In genomic region chr19:48624067-48624594, GRCh38 we compare ENCODE assay signal across 1 cellular context.
TF ChIP-seq lines count a peak whose summit lies in the region.

No MANE protein-coding gene starts in this region.

TF ChIP-seq in WTC11, 78 proteins besides CTCF, POLR2A, EP300 and RAD21 (continued from another document and continues in another):
- no peak for TF ChIP-seq ATF3 (CRISPR knock-in tag; conservative IDR thresholded peaks at IDR 0.05)
- no peak for TF ChIP-seq MLX (CRISPR knock-in tag; IDR thresholded peaks at IDR 0.05)
- TF ChIP-seq ZNF532 (CRISPR knock-in tag; IDR thresholded peaks at IDR 0.05; ENCODE audit: borderline replicate concordance) = 0 out of 2 replicates have a peak, but pooled peaks have one; percentile 56
- TF ChIP-seq NFATC4 (CRISPR knock-in tag; IDR thresholded peaks at IDR 0.05) = no peak
- TF ChIP-seq ZNF138 (CRISPR knock-in tag; conservative IDR thresholded peaks at IDR 0.05) = no peak
- TF ChIP-seq NR2C2 (CRISPR knock-in tag; IDR thresholded peaks at IDR 0.05) = no peak
- TF ChIP-seq SMAD4 (CRISPR knock-in tag; IDR thresholded peaks at IDR 0.05) = no peak
- TF ChIP-seq AFF4 (CRISPR knock-in tag; IDR thresholded peaks at IDR 0.05; ENCODE audit: borderline replicate concordance) = no peak
- 0 out of 2 replicates have a peak, but pooled peaks have one; percentile 11 for TF ChIP-seq TEAD1 (CRISPR knock-in tag; IDR thresholded peaks at IDR 0.05)
- TF ChIP-seq STAT6 (CRISPR knock-in tag; conservative IDR thresholded peaks at IDR 0.05; ENCODE audit: low read depth) = no peak
- no peak for TF ChIP-seq NFE2L1 (CRISPR knock-in tag; IDR thresholded peaks at IDR 0.05)
- TF ChIP-seq FOXJ3 (CRISPR knock-in tag; IDR thresholded peaks at IDR 0.05; ENCODE audit: borderline replicate concordance) = no peak
- no peak for TF ChIP-seq ZNF317 (CRISPR knock-in tag; IDR thresholded peaks at IDR 0.05; ENCODE audit: borderline replicate concordance, low read depth)
- peak; percentile 85 for TF ChIP-seq PRDM15 (CRISPR knock-in tag; IDR thresholded peaks at IDR 0.05)
- TF ChIP-seq AR (CRISPR knock-in tag; IDR thresholded peaks at IDR 0.05) = no peak
- TF ChIP-seq IRF2 (CRISPR knock-in tag; IDR thresholded peaks at IDR 0.05; ENCODE audit: borderline replicate concordance, low read depth) = no peak
- TF ChIP-seq ZNF232 (CRISPR knock-in tag; IDR thresholded peaks at IDR 0.05) = peak; percentile 69; the same call in 1 of the 2 replicates
- TF ChIP-seq ZNF396 (CRISPR knock-in tag; IDR thresholded peaks at IDR 0.05; ENCODE audit: borderline replicate concordance) = no peak
- TF ChIP-seq ZNF281 (CRISPR knock-in tag; IDR thresholded peaks at IDR 0.05) = no peak
- peak; percentile 34; the same call in 1 of the 2 replicates for TF ChIP-seq USF1 (CRISPR knock-in tag; IDR thresholded peaks at IDR 0.05)
- TF ChIP-seq ZNF416 (CRISPR knock-in tag; IDR thresholded peaks at IDR 0.05) = no peak
- TF ChIP-seq TP53 (CRISPR knock-in tag; IDR thresholded peaks at IDR 0.05) = no peak
- TF ChIP-seq ZNF423 (CRISPR knock-in tag; IDR thresholded peaks at IDR 0.05) = no peak
- 0 out of 2 replicates have a peak, but pooled peaks have one; percentile 17 for TF ChIP-seq CREM (CRISPR knock-in tag; IDR thresholded peaks at IDR 0.05)
- TF ChIP-seq PRRX2 (CRISPR knock-in tag; IDR thresholded peaks at IDR 0.05) = no peak
- TF ChIP-seq TCF7 (CRISPR knock-in tag; IDR thresholded peaks at IDR 0.05; ENCODE audit: low read depth) = no peak
- 0 out of 2 replicates have a peak, but pooled peaks have one; percentile 58 for TF ChIP-seq IRF1 (CRISPR knock-in tag; IDR thresholded peaks at IDR 0.05)
